ENCODE assay signal across 8 cellular contexts in genomic region chr1:16187748-16188401, GRCh38. TPM values are rescaled to one million over a fixed set of nuclear protein-coding genes. Genes with fewer than 3 reads are reported as not detected.
DNase-seq lines count a peak whose midpoint lies in the region; ATAC-seq, FAIRE-seq and TF ChIP-seq lines count a peak whose summit lies in the region.

No MANE protein-coding gene starts in this region.

- H3K4me3 ChIP-seq in RWPE2 (ENCODE audit: severe bottlenecking) (no peak overlapping the region), tibial artery (no peak overlapping the region)

- H3K36me3 ChIP-seq in RWPE2 (ENCODE audit: low read depth) (no peaks in the 10 kb centered on the region), tibial artery (no peaks in the 10 kb centered on the region)

- peaks cover 39% of the 10 kb centered on the region for H3K4me1 ChIP-seq in RWPE2 (ENCODE audit: insufficient read depth, poor library complexity, severe bottlenecking)
- H3K4me1 ChIP-seq in tibial artery: peaks cover 0 to 52% (median 7%) of the 10 kb centered on the region in 4 donors

- peak overlapping the region; percentile 71 for H3K27ac ChIP-seq in RWPE2 (ENCODE audit: poor library complexity, severe bottlenecking)
- H3K27ac ChIP-seq in tibial artery: no peak overlapping the region

- TF ChIP-seq CTCF in RWPE2 (IDR thresholded peaks at IDR 0.05; ENCODE audit: poor library complexity, severe bottlenecking): peak; percentile 99
- TF ChIP-seq CTCF in omental fat pad (IDR thresholded peaks at IDR 0.05): peak in 2 of 3 donors; percentile 67 to 77
- peak; percentile 98 to 99 for TF ChIP-seq CTCF in tibial artery (IDR thresholded peaks at IDR 0.05)

- FAIRE-seq in HTR-8/SVneo (lab: Jason Lieb, UNC): peak; percentile 89

- intact Hi-C loops in tibial artery (cut with DNase I; ENCODE audit: low total_unique reads): loop anchor here (1.0 to 5.0 kb wide), 2 partner anchors 36 to 109 kb away; no protein-coding TSS in a partner anchor

- no peaks in the 10 kb centered on the region for H3K27me3 ChIP-seq in RWPE2 (ENCODE audit: insufficient read depth, poor library complexity, severe bottlenecking)
- peaks cover 0 to 13% of the 10 kb centered on the region in 2 donors for H3K27me3 ChIP-seq in tibial artery

- H3K9me3 ChIP-seq in RWPE2 (ENCODE audit: severe bottlenecking): no peaks in the 10 kb centered on the region
- H3K9me3 ChIP-seq in tibial artery: no peaks in the 10 kb centered on the region

- ATAC-seq in RWPE2 (ENCODE audit: low read depth): peak; percentile 51
- peak; percentile 67 for ATAC-seq in omental fat pad (ENCODE audit: low FRiP score)
- no peak for ATAC-seq in HG03159 (IDR thresholded peaks at IDR 0.05; ENCODE audit: unreplicated experiment)

- DNase-seq in D341Med (ENCODE audit: low spot score): peak; percentile 88
- peak; percentile 84 for DNase-seq in HTR-8/SVneo (ENCODE audit: insufficient read length, low spot score)
- DNase-seq in RWPE2 (ENCODE audit: low spot score): no peak
- peak; percentile 60 for DNase-seq in activated effector memory CD4-positive, alpha-beta T cell treated with Interleukin-2 at 50 U/mL for 16 hours
- DNase-seq in fibroblast of the conjunctiva (ENCODE audit: low read depth): peak; percentile 61
- peak; percentile 84 for DNase-seq in omental fat pad (ENCODE audit: low spot score)
- DNase-seq in tibial artery: peak; percentile 71 to 86

RNA-seq across cellular contexts. Expression of gene ARHGEF19, which starts 24.6 kb away (rescaled TPM):
- 10 to 100 TPM in 1 of 4 donors, 1 to 10 TPM in 3; 2.6 to 10.6 (median 3.9) TPM for total RNA-seq in omental fat pad

RNA-seq across cellular contexts. Expression of gene EPHA2, which starts 32.0 kb away (rescaled TPM):
- 10 to 100 TPM; 15.3 to 41.8 (median 28.6) TPM for total RNA-seq in omental fat pad

RNA-seq across cellular contexts. Expression of gene CPLANE2, which starts 49.1 kb away (rescaled TPM):
- 10 to 100 TPM in 1 of 4 donors, 1 to 10 TPM in 3; 2.0 to 13.3 (median 4.7) TPM for total RNA-seq in omental fat pad
